ENCODE assay signal across 28 cellular contexts in the genomic region with DNA sequence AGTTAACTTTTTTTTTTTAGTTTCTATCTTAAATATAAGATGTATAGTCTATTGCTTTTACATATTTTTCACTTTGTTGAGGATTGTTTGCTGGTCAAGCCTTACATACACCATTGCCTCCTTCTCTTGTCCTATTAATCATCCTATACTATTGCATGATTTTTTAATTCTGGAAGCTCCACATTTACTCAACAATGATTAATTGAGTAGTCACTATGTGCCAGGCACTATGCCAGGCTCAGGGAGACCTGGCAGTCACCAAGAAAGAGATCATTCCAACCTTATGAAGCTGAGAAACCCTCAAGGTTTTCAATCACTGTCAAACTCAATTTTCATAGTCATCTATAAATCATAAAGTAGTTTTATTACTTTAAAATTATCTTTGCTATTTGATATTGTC.
"Had no signal": no experiment of that assay in that cellular context is flagged by ENCODE, and none has a peak within 500 bp of the region (broad histone marks: within the 10 kb centered on the region; RNA-seq: fewer than 3 reads in every experiment).

No MANE protein-coding gene starts in this region.

- DNase-seq: activated CD4-positive, alpha-beta T cell treated with anti-CD3 and anti-CD28 coated beads for 4 hours; activated CD4-positive, alpha-beta T cell treated with anti-CD3 and anti-CD28 coated beads, Interleukin-2, amount 50 U/mL, for 4 hours; activated CD8-positive, alpha-beta memory T cell treated with anti-CD3 and anti-CD28 coated beads, Interleukin-2, amount 50 U/mL, for 48 hours; activated CD8-positive, alpha-beta T cell treated with anti-CD3 and anti-CD28 coated beads, Interleukin-2, amount 10 ng/mL, durations not matched to agents 7 days and 5 days; activated effector memory CD4-positive, alpha-beta T cell treated with anti-CD3 and anti-CD28 coated beads, Interleukin-2, amount 50 U/mL, for 16 hours; activated naive CD4-positive, alpha-beta T cell treated with Interleukin-2 at 50 U/mL for 16 hours; activated naive CD8-positive, alpha-beta T cell treated with anti-CD3 and anti-CD28 coated beads, Interleukin-2, amount 50 U/mL, for 24 hours; activated T-cell treated with anti-CD3 and anti-CD28 coated beads, Interleukin-2, amount 50 U/mL, for 24 hours; amniotic stem cell; cerebellar nuclear complex; Karpas-422; NCI-H1092; NCI-H1417; NCI-H1930; NCI-H2171; NCI-H226; NCI-H510A; NCI-H69; NK-92 treated with Interleukin-12 subunit alpha and Interleukin-12 subunit beta, amount 100 ng/mL, for 24 hours; OCI-M1; Peyer's patch; SIG-M5; SW 1271 had no signal

- H3K4me1 Mint-ChIP-seq: activated naive CD8-positive, alpha-beta T cell treated with anti-CD3 and anti-CD28 coated beads, Interleukin-2, amount 50 U/mL, for 24 hours; brain had no signal

- H3K36me3 Mint-ChIP-seq: brain had no signal

- ATAC-seq: activated CD4-positive, CD25-positive, alpha-beta regulatory T cell treated with anti-CD3 and anti-CD28 coated beads, Interleukin-2, amount 50 U/mL, for 24 hours; activated CD8-positive, alpha-beta T cell treated with anti-CD3 and anti-CD28 coated beads, Interleukin-2, amount 10 ng/mL, durations not matched to agents 7 days and 5 days; activated naive CD4-positive, alpha-beta T cell treated with anti-CD3 and anti-CD28 coated beads, Interleukin-2, amount 50 U/mL, for 72 hours; activated naive CD8-positive, alpha-beta T cell treated with anti-CD3 and anti-CD28 coated beads, Interleukin-2, amount 50 U/mL, for 24 hours; K562 had no signal

- H3K9me3 Mint-ChIP-seq: brain had no signal

- H3K27me3 Mint-ChIP-seq: activated naive CD8-positive, alpha-beta T cell treated with anti-CD3 and anti-CD28 coated beads, Interleukin-2, amount 50 U/mL, for 24 hours; activated T-cell treated with anti-CD3 and anti-CD28 coated beads, Interleukin-2, amount 50 U/mL, for 24 hours had no signal

- H3K4me3 Mint-ChIP-seq: activated CD8-positive, alpha-beta T cell treated with anti-CD3 and anti-CD28 coated beads, Interleukin-2, amount 10 ng/mL, durations not matched to agents 7 days and 5 days; activated naive CD8-positive, alpha-beta T cell treated with anti-CD3 and anti-CD28 coated beads, Interleukin-2, amount 50 U/mL, for 24 hours; activated T-cell treated with anti-CD3 and anti-CD28 coated beads, Interleukin-2, amount 50 U/mL, for 24 hours; brain; T-helper 1 cell treated with Interleukin-12 subunit alpha and Interleukin-12 subunit beta and Interleukin-4 antibody, amounts not matched to agents 30 μg/mL and 1 μg/mL, for 36 hours had no signal

- H3K27ac Mint-ChIP-seq: activated CD8-positive, alpha-beta T cell treated with anti-CD3 and anti-CD28 coated beads, Interleukin-2, amount 10 ng/mL, durations not matched to agents 7 days and 5 days; activated naive CD4-positive, alpha-beta T cell treated with anti-CD3 and anti-CD28 coated beads, Interleukin-2, amount 50 U/mL, for 72 hours; activated naive CD8-positive, alpha-beta T cell treated with anti-CD3 and anti-CD28 coated beads, Interleukin-2, amount 50 U/mL, for 24 hours; activated T-cell treated with anti-CD3 and anti-CD28 coated beads, Interleukin-2, amount 50 U/mL, for 24 hours; brain; T-helper 1 cell treated with Interleukin-12 subunit alpha and Interleukin-12 subunit beta and Interleukin-4 antibody, amounts not matched to agents 30 μg/mL and 1 μg/mL, for 36 hours had no signal
